Comparison of ENCODE assay signal across 1 cellular context in the genomic region with DNA sequence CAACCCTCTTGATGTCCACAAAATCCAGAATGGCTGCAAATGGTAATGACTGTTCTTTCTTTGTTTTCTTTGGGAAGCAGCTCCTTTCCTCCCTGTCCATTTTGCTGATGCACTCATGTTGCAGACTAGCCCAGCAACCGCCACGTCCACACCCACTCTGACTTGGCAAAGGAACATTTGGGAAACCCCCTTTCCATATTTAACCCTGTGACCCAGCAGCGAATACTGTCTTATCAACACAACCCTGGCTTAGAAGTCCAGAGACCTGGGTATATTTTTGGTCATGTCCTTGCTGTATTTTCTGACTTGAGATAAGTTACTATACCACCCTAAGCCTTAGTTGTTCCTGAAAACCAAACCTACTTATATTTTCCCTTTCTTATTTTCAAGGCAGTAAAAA.
TF ChIP-seq lines count a peak whose summit lies in the region.

No MANE protein-coding gene starts in this region.

TF ChIP-seq in K562, 482 proteins besides CTCF, POLR2A, EP300 and RAD21:
- TF ChIP-seq NR3C1 (CRISPR knock-in tag; IDR thresholded peaks at IDR 0.05) (no peak), NR2C2 (CRISPR knock-in tag; IDR thresholded peaks at IDR 0.05) (no peak), NR2C2 (tag; IDR thresholded peaks at IDR 0.05) (peak; percentile 61; the same call in 1 of the 2 replicates), FOXJ2 (tag; IDR thresholded peaks at IDR 0.05) (0 out of 2 replicates have a peak, but pooled peaks have one; percentile 40)
- TF ChIP-seq, protein P1, sequence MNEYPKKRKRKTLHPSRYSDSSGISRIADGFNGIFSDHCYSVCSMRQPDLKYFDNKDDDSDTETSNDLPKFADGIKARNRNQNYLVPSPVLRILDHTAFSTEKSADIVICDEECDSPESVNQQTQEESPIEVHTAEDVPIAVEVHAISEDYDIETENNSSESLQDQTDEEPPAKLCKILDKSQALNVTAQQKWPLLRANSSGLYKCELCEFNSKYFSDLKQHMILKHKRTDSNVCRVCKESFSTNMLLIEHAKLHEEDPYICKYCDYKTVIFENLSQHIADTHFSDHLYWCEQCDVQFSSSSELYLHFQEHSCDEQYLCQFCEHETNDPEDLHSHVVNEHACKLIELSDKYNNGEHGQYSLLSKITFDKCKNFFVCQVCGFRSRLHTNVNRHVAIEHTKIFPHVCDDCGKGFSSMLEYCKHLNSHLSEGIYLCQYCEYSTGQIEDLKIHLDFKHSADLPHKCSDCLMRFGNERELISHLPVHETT (CRISPR knock-in tag; conservative IDR thresholded peaks at IDR 0.05 in 1 of 2, IDR thresholded peaks at IDR 0.05 in 1 of 2) = peak in 1 of 2 experiments; percentile 51; a peak in 1 of 4 replicates
